ENCODE assay signal across 25 cellular contexts in genomic region chr6:138896104-138896756, GRCh38.
DNase-seq lines count a peak whose midpoint lies in the region; ATAC-seq, FAIRE-seq and TF ChIP-seq lines count a peak whose summit lies in the region.
"Had no signal": no experiment of that assay in that cellular context is flagged by ENCODE, and none has a peak within 500 bp of the region (broad histone marks: within the 10 kb centered on the region; RNA-seq: fewer than 3 reads in every experiment).

No MANE protein-coding gene starts in this region.

- WGBS in heart left ventricle, 4 donors, result 86 to 87% (median 87%) methylated on average over 8 of the region's 8 CpGs
- 81% methylated on average over 8 of the region's 8 CpGs for WGBS in GM12878 (ENCODE audit: insufficient coverage, insufficient replicate concordance, low lambda C conversion rate, missing lambda C conversion rate)

- FAIRE-seq in GM12878 (lab: Jason Lieb, UNC), result no peak
- FAIRE-seq: A204.1, G401.6, GM12891, GM18507, H1 had no signal

- H4K20me1 ChIP-seq in GM12878 (ENCODE audit: control insufficient read depth, insufficient read depth), result no peaks in the 10 kb centered on the region
- H4K20me1 ChIP-seq: BLaER1 had no signal

- CTCF ChIA-PET in GM12878 (lab: Yijun Ruan, JAX), result interaction anchor here (0.6 to 1.5 kb wide), 5 partner anchors 12 to 128 kb away, joined by 3 read pairs; no protein-coding TSS in a partner anchor
- CTCF ChIA-PET in activated CD8-positive, alpha-beta T cell treated with anti-CD3 and anti-CD28 coated beads, Interleukin-2, amount 10 ng/mL, durations not matched to agents 7 days and 5 days (lab: Charles Lee), result no interaction called here

- no peaks in the 10 kb centered on the region for H3K79me2 ChIP-seq in GM12878 (ENCODE audit: control insufficient read depth, insufficient read depth, low read length)

- ATAC-seq in Right ventricle myocardium inferior (peak; percentile 56), heart left ventricle (no peak), GM12878 (peak; percentile 60)
- ATAC-seq in stimulated activated naive CD8-positive, alpha-beta T cell treated with anti-CD3 and anti-CD28 coated beads, Interleukin-15, amount 100 ng/mL, for 72 hours, result peak; percentile 50
- no peak for ATAC-seq in stimulated activated naive CD8-positive, alpha-beta T cell treated with anti-CD3 and anti-CD28 coated beads, Interleukin-15, Interleukin-2, amounts not matched to agents 100 U/mL and 50 U/mL, for 24 hours
- peak; percentile 31 for ATAC-seq in stimulated activated effector memory CD8-positive, alpha-beta T cell treated with anti-CD3 and anti-CD28 coated beads, Interleukin-12 subunit alpha, Interleukin-12 subunit beta, amount 100 ng/mL, for 72 hours
- no peak for ATAC-seq in activated CD8-positive, alpha-beta T cell treated with anti-CD3 and anti-CD28 coated beads, Interleukin-2, amount 10 ng/mL, durations not matched to agents 7 days and 5 days
- ATAC-seq: CD8-positive, alpha-beta T cell had no signal

- H3K4me2 ChIP-seq in GM12878 (ENCODE audit: control insufficient read depth, insufficient read depth), result no peak overlapping the region
- H3K4me2 ChIP-seq: BLaER1 had no signal

- H3K27me3 ChIP-seq in heart left ventricle (no peaks in the 10 kb centered on the region), GM12878 (replicated peaks in 1 of 2; ENCODE audit: control insufficient read depth in 2 of 2, insufficient read depth in 2 of 2, low read length in 1 of 2) (no peaks in the 10 kb centered on the region)
- H3K27me3 ChIP-seq: BLaER1 had no signal

- H3K9me3 ChIP-seq in heart left ventricle, result peaks cover 0 to 2% (median 0%) of the 10 kb centered on the region in 12 donors
- H3K9me3 ChIP-seq in GM12878 (replicated peaks; ENCODE audit: control insufficient read depth, insufficient read depth, low read length), result no peaks in the 10 kb centered on the region; the same call in 2 of the 3 replicates
- H3K9me3 ChIP-seq: BLaER1, Caco-2 had no signal

- POLR2A ChIA-PET in GM12878 (lab: Charles Lee), result interaction anchor here (0.6 to 2.5 kb wide), 5 partner anchors 9 to 603 kb away, joined by 4 to 9 read pairs (median 6); no protein-coding TSS in a partner anchor
- POLR2A ChIA-PET in activated CD8-positive, alpha-beta T cell treated with anti-CD3 and anti-CD28 coated beads, Interleukin-2, amount 10 ng/mL, durations not matched to agents 7 days and 5 days (lab: Charles Lee), result interaction anchor here (0.7 kb wide), 1 partner anchor 108 kb away, joined by 3 read pairs; no protein-coding TSS in a partner anchor

- H3K4me3 Mint-ChIP-seq in stimulated activated naive CD8-positive, alpha-beta T cell treated with anti-CD3 and anti-CD28 coated beads, Interleukin-15, amount 100 ng/mL, for 72 hours, result no peak overlapping the region
- no peak overlapping the region for H3K4me3 Mint-ChIP-seq in stimulated activated effector memory CD8-positive, alpha-beta T cell treated with anti-CD3 and anti-CD28 coated beads, Interleukin-12 subunit alpha, Interleukin-12 subunit beta, amount 100 ng/mL, for 72 hours
- H3K4me3 Mint-ChIP-seq in activated CD8-positive, alpha-beta T cell treated with anti-CD3 and anti-CD28 coated beads, Interleukin-2, amount 10 ng/mL, durations not matched to agents 7 days and 5 days, result no peak overlapping the region
- H3K4me3 Mint-ChIP-seq: B cell; CD4-positive, CD25-positive, alpha-beta regulatory T cell; CD8-positive, alpha-beta T cell had no signal

- peaks cover 0 to 14% of the 10 kb centered on the region in 2 donors for H3K9me3 Mint-ChIP-seq in stimulated activated naive CD8-positive, alpha-beta T cell treated with anti-CD3 and anti-CD28 coated beads, Interleukin-15, amount 100 ng/mL, for 72 hours
- H3K9me3 Mint-ChIP-seq in stimulated activated effector memory CD8-positive, alpha-beta T cell treated with anti-CD3 and anti-CD28 coated beads, Interleukin-12 subunit alpha, Interleukin-12 subunit beta, amount 100 ng/mL, for 72 hours, result no peaks in the 10 kb centered on the region
- no peaks in the 10 kb centered on the region for H3K9me3 Mint-ChIP-seq in activated CD8-positive, alpha-beta T cell treated with anti-CD3 and anti-CD28 coated beads, Interleukin-2, amount 10 ng/mL, durations not matched to agents 7 days and 5 days (ENCODE audit: insufficient read depth)

- peaks cover 5% of the 10 kb centered on the region for H3K4me1 Mint-ChIP-seq in stimulated activated naive CD8-positive, alpha-beta T cell treated with anti-CD3 and anti-CD28 coated beads, Interleukin-15, amount 100 ng/mL, for 72 hours
- H3K4me1 Mint-ChIP-seq in stimulated activated effector memory CD8-positive, alpha-beta T cell treated with anti-CD3 and anti-CD28 coated beads, Interleukin-12 subunit alpha, Interleukin-12 subunit beta, amount 100 ng/mL, for 72 hours, result no peaks in the 10 kb centered on the region
- H3K4me1 Mint-ChIP-seq in activated CD8-positive, alpha-beta T cell treated with anti-CD3 and anti-CD28 coated beads, Interleukin-2, amount 10 ng/mL, durations not matched to agents 7 days and 5 days (ENCODE audit: low read depth), result no peaks in the 10 kb centered on the region
- H3K4me1 Mint-ChIP-seq: B cell had no signal

- H3K4me3 ChIP-seq in heart left ventricle (no peak overlapping the region), GM12878 (no peak overlapping the region)
- H3K4me3 ChIP-seq: BLaER1, GM23248 had no signal

- TF ChIP-seq CTCF in heart left ventricle (IDR thresholded peaks at IDR 0.05), result no peak
- TF ChIP-seq CTCF in GM12878 (IDR thresholded peaks at IDR 0.05 in 2 of 3, conservative IDR thresholded peaks at IDR 0.05 in 1 of 3; ENCODE audit: control insufficient read depth in 2 of 3, extremely low read depth in 1 of 3, insufficient read depth in 1 of 3, low read depth in 3 of 3, low read length in 3 of 3), result no peak

- no peak for TF ChIP-seq RAD21 in GM12878 (IDR thresholded peaks at IDR 0.05; ENCODE audit: insufficient read depth, low read depth, low read length)

- DNase-seq in Right ventricle myocardium inferior (ENCODE audit: missing footprints) (no peak), heart left ventricle (no peak), GM12878 (ENCODE audit: low read depth, low spot score) (no peak)
- no peak for DNase-seq in stimulated activated naive CD8-positive, alpha-beta T cell treated with anti-CD3 and anti-CD28 coated beads, Interleukin-15, amount 100 ng/mL, for 72 hours
- no peak for DNase-seq in stimulated activated naive CD8-positive, alpha-beta T cell treated with anti-CD3 and anti-CD28 coated beads, Interleukin-15, Interleukin-2, amounts not matched to agents 100 U/mL and 50 U/mL, for 24 hours
- DNase-seq in stimulated activated effector memory CD8-positive, alpha-beta T cell treated with anti-CD3 and anti-CD28 coated beads, Interleukin-12 subunit alpha, Interleukin-12 subunit beta, amount 100 ng/mL, for 72 hours (ENCODE audit: low spot score in 2 of 2), result no peak
- no peak for DNase-seq in activated CD8-positive, alpha-beta memory T cell treated with anti-CD3 and anti-CD28 coated beads, Interleukin-2, amount 50 U/mL, for 48 hours
- DNase-seq in activated CD8-positive, alpha-beta T cell treated with anti-CD3 and anti-CD28 coated beads, Interleukin-2, amount 10 ng/mL, durations not matched to agents 7 days and 5 days, result no peak
- DNase-seq: Caco-2; CD4-positive, CD25-positive, alpha-beta regulatory T cell; CD8-positive, alpha-beta T cell; DMS153; DND-41; GM23248; H7; HCEC 1CT had no signal

- intact Hi-C loops in Right ventricle myocardium inferior (cut with DNase I), result no loop called here
- intact Hi-C loops in heart left ventricle (cut with DNase I), result no loop called here
- intact Hi-C loops in GM12878 (cut with micrococcal nuclease; ENCODE audit: unreplicated experiment), result no loop called here

- no TSS peak for BruUV-seq in GM12878 (replicated peaks; lab: Mats Ljungman, UMichigan)

- H2AFZ ChIP-seq in GM12878 (ENCODE audit: control insufficient read depth, low read depth, low read length), result no peak overlapping the region
- H2AFZ ChIP-seq: GM23248 had no signal

- RAD21 ChIA-PET in GM12878 (lab: Charles Lee; ENCODE audit: unreplicated experiment), result interaction anchor here (0.5 to 5.3 kb wide), 6 partner anchors 13 to 90 kb away, joined by 3 to 27 read pairs (median 8); no protein-coding TSS in a partner anchor

- H3K4me1 ChIP-seq in heart left ventricle (peaks cover 0 to 10% (median 0%) of the 10 kb centered on the region in 12 donors), GM12878 (ENCODE audit: control insufficient read depth, insufficient read depth, low read length) (peaks cover 12% of the 10 kb centered on the region)
- H3K4me1 ChIP-seq: BLaER1, Caco-2 had no signal

- H3K27ac ChIP-seq in heart left ventricle (no peak overlapping the region), GM12878 (ENCODE audit: control insufficient read depth, insufficient read depth) (no peak overlapping the region)
- H3K27ac ChIP-seq: 22Rv1, BLaER1, C4-2B, GM23248 had no signal

- peaks cover 13% of the 10 kb centered on the region for H3K36me3 Mint-ChIP-seq in stimulated activated effector memory CD8-positive, alpha-beta T cell treated with anti-CD3 and anti-CD28 coated beads, Interleukin-12 subunit alpha, Interleukin-12 subunit beta, amount 100 ng/mL, for 72 hours
- peaks cover 10% of the 10 kb centered on the region for H3K36me3 Mint-ChIP-seq in activated CD8-positive, alpha-beta T cell treated with anti-CD3 and anti-CD28 coated beads, Interleukin-2, amount 10 ng/mL, durations not matched to agents 7 days and 5 days (ENCODE audit: low read depth)

- SMC1A ChIA-PET in GM12878 (lab: Charles Lee; ENCODE audit: uncharacterized antibody, unreplicated experiment), result interaction anchor here (0.6 to 5.8 kb wide), 9 partner anchors 9 to 468 kb away, joined by 3 to 68 read pairs (median 3); no protein-coding TSS in a partner anchor

- H3K36me3 ChIP-seq in heart left ventricle (peaks cover 0 to 38% (median 17%) of the 10 kb centered on the region in 9 donors), GM12878 (ENCODE audit: control insufficient read depth in 2 of 2, insufficient read depth in 2 of 2, low read length in 1 of 2) (0 out of 4 replicates have a peak, but pooled peaks cover 0 to under 1% of the 10 kb centered on the region in 2 experiments)

- no peak overlapping the region for H3K27ac Mint-ChIP-seq in stimulated activated naive CD8-positive, alpha-beta T cell treated with anti-CD3 and anti-CD28 coated beads, Interleukin-15, amount 100 ng/mL, for 72 hours
- no peak overlapping the region for H3K27ac Mint-ChIP-seq in stimulated activated effector memory CD8-positive, alpha-beta T cell treated with anti-CD3 and anti-CD28 coated beads, Interleukin-12 subunit alpha, Interleukin-12 subunit beta, amount 100 ng/mL, for 72 hours
- H3K27ac Mint-ChIP-seq in activated CD8-positive, alpha-beta T cell treated with anti-CD3 and anti-CD28 coated beads, Interleukin-2, amount 10 ng/mL, durations not matched to agents 7 days and 5 days, result no peak overlapping the region
- H3K27ac Mint-ChIP-seq: B cell; CD4-positive, CD25-positive, alpha-beta regulatory T cell; CD8-positive, alpha-beta T cell had no signal

- no peak overlapping the region for H3K9ac ChIP-seq in GM12878 (ENCODE audit: control insufficient read depth, insufficient read depth, low read length)
- H3K9ac ChIP-seq: BLaER1, GM23248 had no signal

- no peak for TF ChIP-seq EP300 in GM12878 (IDR thresholded peaks at IDR 0.05; ENCODE audit: borderline replicate concordance in 1 of 2, control insufficient read depth in 1 of 2, low read depth in 2 of 2, low read length in 2 of 2)

- TF ChIP-seq POLR2A in heart left ventricle (IDR thresholded peaks at IDR 0.05) (no peak), GM12878 (IDR thresholded peaks at IDR 0.05; ENCODE audit: low read depth, low read length) (no peak)

- in situ Hi-C loops in GM12878 (cut with MboI), result no loop called here

- no peaks in the 10 kb centered on the region for H3K27me3 Mint-ChIP-seq in stimulated activated naive CD8-positive, alpha-beta T cell treated with anti-CD3 and anti-CD28 coated beads, Interleukin-15, amount 100 ng/mL, for 72 hours
- H3K27me3 Mint-ChIP-seq in activated CD8-positive, alpha-beta T cell treated with anti-CD3 and anti-CD28 coated beads, Interleukin-2, amount 10 ng/mL, durations not matched to agents 7 days and 5 days (ENCODE audit: low read depth), result no peaks in the 10 kb centered on the region
- H3K27me3 Mint-ChIP-seq: B cell; CD4-positive, CD25-positive, alpha-beta regulatory T cell had no signal

Comparison
In these comparisons a context has a peak if more than half of its experiments do, and no peak if none do; other contexts are left out.
1. ATAC-seq: peak in Right ventricle myocardium inferior (single experiment), stimulated activated naive CD8-positive, alpha-beta T cell treated with anti-CD3 and anti-CD28 coated beads, Interleukin-15, amount 100 ng/mL, for 72 hours (single experiment), GM12878 (single experiment) and stimulated activated effector memory CD8-positive, alpha-beta T cell treated with anti-CD3 and anti-CD28 coated beads, Interleukin-12 subunit alpha, Interleukin-12 subunit beta, amount 100 ng/mL, for 72 hours (single experiment); none in heart left ventricle (0 of 4), stimulated activated naive CD8-positive, alpha-beta T cell treated with anti-CD3 and anti-CD28 coated beads, Interleukin-15, Interleukin-2, amounts not matched to agents 100 U/mL and 50 U/mL, for 24 hours (single experiment) and activated CD8-positive, alpha-beta T cell treated with anti-CD3 and anti-CD28 coated beads, Interleukin-2, amount 10 ng/mL, durations not matched to agents 7 days and 5 days (single experiment).